8 cellular contexts compared by ENCODE assay signal in genomic region chr4:102825261-102826071, GRCh38. TPM values are rescaled to one million over a fixed set of nuclear protein-coding genes. Genes with fewer than 3 reads are reported as not detected.
DNase-seq lines count a peak whose midpoint lies in the region; ATAC-seq and TF ChIP-seq lines count a peak whose summit lies in the region.

No MANE protein-coding gene starts in this region.

- H3F3A ChIP-seq in MM.1S (ENCODE audit: insufficient read depth, low read length), result peaks cover 33% of the 10 kb centered on the region

- H3K27ac ChIP-seq in MM.1S (ENCODE audit: low read length), result peak overlapping the region; percentile 100; the same call in 1 of the 2 replicates
- H3K27ac ChIP-seq in ectodermal cell (ENCODE audit: insufficient read depth, low read depth, low read length, poor library complexity, severe bottlenecking), result peak overlapping the region; percentile 1
- peak overlapping the region; percentile 100 for H3K27ac ChIP-seq in mesodermal cell (ENCODE audit: low read depth, low read length, severe bottlenecking)
- peak overlapping the region; percentile 99 to 100 (median 100) for H3K27ac ChIP-seq in transverse colon

- H3K4me3 ChIP-seq in MM.1S (ENCODE audit: low read length) (peak overlapping the region; percentile 84), ectodermal cell (ENCODE audit: insufficient read depth, low read depth, low read length) (peak overlapping the region; percentile 87), mesodermal cell (ENCODE audit: extremely low read depth, insufficient read depth, low read length, poor library complexity, severe bottlenecking) (peak overlapping the region; percentile 97), transverse colon (peak overlapping the region; percentile 86 to 98 (median 95))

- peaks cover 50% of the 10 kb centered on the region for H4K20me1 ChIP-seq in MM.1S (ENCODE audit: insufficient read depth, low read length)

- WGBS in ectodermal cell, 2 experiments, result 0 to 3% methylated on average over 16 to 23 of the region's 23 CpGs
- WGBS in mesodermal cell (ENCODE audit: insufficient coverage in 2 of 2), 2 experiments, result 0 to 1% methylated on average over 13 to 14 of the region's 23 CpGs
- WGBS in transverse colon (ENCODE audit: low coverage in 1 of 2), 2 donors, result 0% methylated on average over 21 to 23 of the region's 23 CpGs

- in situ Hi-C loops in transverse colon (cut with MboI; ENCODE audit: low pct_ligation_motif_present in 1 of 4, low pct_unique_long_range_greater_than_20kb in 1 of 4, low sequenced_read_pairs in 3 of 4), result loop anchor here in 1 of 4 donors (25.0 kb wide), 1 partner anchor 187 kb away; the partner anchor contains the start of gene SLC9B1

- H3K36me3 ChIP-seq in MM.1S (replicated peaks; ENCODE audit: insufficient read depth, low read length) (peaks cover 8% of the 10 kb centered on the region; the same call in 1 of the 2 replicates), ectodermal cell (ENCODE audit: control insufficient read depth, insufficient read depth, low read length) (no peaks in the 10 kb centered on the region), mesodermal cell (ENCODE audit: control insufficient read depth, insufficient read depth, low read length) (peaks cover 39% of the 10 kb centered on the region), transverse colon (no peaks in the 10 kb centered on the region)

- H3K9me3 ChIP-seq in MM.1S (replicated peaks; ENCODE audit: insufficient read depth, low read length) (no peaks in the 10 kb centered on the region), ectodermal cell (ENCODE audit: control insufficient read depth, low read length) (no peaks in the 10 kb centered on the region), mesodermal cell (ENCODE audit: control insufficient read depth, low read length) (no peaks in the 10 kb centered on the region), transverse colon (no peaks in the 10 kb centered on the region)

- peak; percentile 3 for TF ChIP-seq EP300 in transverse colon (IDR thresholded peaks at IDR 0.05; ENCODE audit: low read depth)

- H3K27me3 ChIP-seq in MM.1S (replicated peaks; ENCODE audit: insufficient read depth, low read length) (no peaks in the 10 kb centered on the region), ectodermal cell (ENCODE audit: control insufficient read depth, insufficient read depth, low read length, poor library complexity, severe bottlenecking) (no peaks in the 10 kb centered on the region), transverse colon (no peaks in the 10 kb centered on the region)

- H3K9ac ChIP-seq in MM.1S (ENCODE audit: low read length), result peak overlapping the region; percentile 100

- DNase-seq in NCI-H524 (lab: John Stamatoyannopoulos, UW) (peak; percentile 14 to 41), NCI-H524 treated with DMSO at 0.1 percent for 48 hours (lab: John Stamatoyannopoulos, UW) (no peak), MM.1S (peak; percentile 42), UCSD-AML1 (lab: John Stamatoyannopoulos, UW; ENCODE audit: unreplicated experiment) (peak; percentile 27), transverse colon (peak; percentile 28)

- H3K79me2 ChIP-seq in MM.1S (ENCODE audit: low read length), result peaks cover 70% of the 10 kb centered on the region

- ATAC-seq in HG02870 (IDR thresholded peaks at IDR 0.05; ENCODE audit: unreplicated experiment), result no peak

- H3K9me2 ChIP-seq in MM.1S (replicated peaks; ENCODE audit: insufficient read depth, low read length), result no peaks in the 10 kb centered on the region

- TF ChIP-seq POLR2A in transverse colon (IDR thresholded peaks at IDR 0.05), result peak; percentile 70

- H3K4me1 ChIP-seq in MM.1S (ENCODE audit: low read length), result peaks cover 32% of the 10 kb centered on the region; the same call in 1 of the 2 replicates
- no peaks in the 10 kb centered on the region for H3K4me1 ChIP-seq in ectodermal cell (ENCODE audit: control insufficient read depth, insufficient read depth, low read length)
- peaks cover 9% of the 10 kb centered on the region for H3K4me1 ChIP-seq in mesodermal cell (ENCODE audit: control insufficient read depth, insufficient read depth, low read length, poor library complexity, severe bottlenecking)
- H3K4me1 ChIP-seq in transverse colon, result peaks cover 23 to 56% (median 50%) of the 10 kb centered on the region in 4 donors

- TF ChIP-seq CTCF in MM.1S (IDR thresholded peaks at IDR 0.05; ENCODE audit: low read length), result no peak
- no peak for TF ChIP-seq CTCF in transverse colon (IDR thresholded peaks at IDR 0.05)

- no peak overlapping the region for H2AFZ ChIP-seq in MM.1S (ENCODE audit: low read length)

- peak overlapping the region; percentile 87 for H3K4me2 ChIP-seq in MM.1S (ENCODE audit: low read depth, low read length)

- intact Hi-C loops in transverse colon (cut with DNase I; ENCODE audit: low total_unique reads), result loop anchor here (2.0 kb wide), 1 partner anchor 43 kb away; the partner anchor contains the start of gene CISD2

RNA-seq across cellular contexts. Expression of gene UBE2D3, which starts 1.9 kb away (rescaled TPM):
- polyA plus RNA-seq in ectodermal cell (2013, experiment 1 of 4), result 349 TPM
- 338 TPM for polyA plus RNA-seq in ectodermal cell (2013, experiment 2 of 4)
- 351 TPM for polyA plus RNA-seq in ectodermal cell (2013, experiment 3 of 4)
- polyA plus RNA-seq in ectodermal cell (2013, experiment 4 of 4), result 330 TPM
- 341 TPM for polyA plus RNA-seq in mesodermal cell (2013, experiment 1 of 2)
- polyA plus RNA-seq in mesodermal cell (2013, experiment 2 of 2), result 366 TPM
- 100 to 1,000 TPM; 154 to 316 (median 267) TPM for total RNA-seq in transverse colon

RNA-seq across cellular contexts. Expression of gene CISD2, which starts 43.3 kb away (rescaled TPM):
- 58.8 TPM for polyA plus RNA-seq in ectodermal cell (2013, experiment 1 of 4)
- 63.5 TPM for polyA plus RNA-seq in ectodermal cell (2013, experiment 2 of 4)
- 55.0 TPM for polyA plus RNA-seq in ectodermal cell (2013, experiment 3 of 4)
- 58.6 TPM for polyA plus RNA-seq in ectodermal cell (2013, experiment 4 of 4)
- 44.0 TPM for polyA plus RNA-seq in mesodermal cell (2013, experiment 1 of 2)
- polyA plus RNA-seq in mesodermal cell (2013, experiment 2 of 2), result 59.3 TPM
- total RNA-seq in transverse colon, result 10 to 100 TPM in 2 of 4 donors, 1 to 10 TPM in 2; 1.2 to 13.9 (median 10.8) TPM

Comparison
In these comparisons a context has a peak if more than half of its experiments do, and no peak if none do; other contexts are left out.
1. H3K27ac ChIP-seq: peak in every context shown above with its lines; median percentile 100 in MM.1S; 100 in mesodermal cell; 100 in transverse colon; 1 in ectodermal cell.